8 cellular contexts compared by ENCODE assay signal in genomic region chr14:76958020-76958965, GRCh38.
DNase-seq lines count a peak whose midpoint lies in the region; ATAC-seq lines count a peak whose summit lies in the region.

No MANE protein-coding gene starts in this region.

- no peak overlapping the region for H3K4me2 ChIP-seq in trophoblast cell (ENCODE audit: low read length)

- peak overlapping the region; percentile 52 for H3K14ac ChIP-seq in trophoblast cell (ENCODE audit: low read length)

- peak overlapping the region; percentile 94 for H2BK12ac ChIP-seq in trophoblast cell (ENCODE audit: low read length)

- H3K79me2 ChIP-seq in trophoblast cell (ENCODE audit: control insufficient read depth, insufficient read depth, low read length, poor library complexity): peaks cover 9% of the 10 kb centered on the region

- H2AFZ ChIP-seq in trophoblast cell (ENCODE audit: insufficient read depth, low read length, poor library complexity): peak overlapping the region; percentile 6

- peak overlapping the region; percentile 95 for H4K91ac ChIP-seq in trophoblast cell (ENCODE audit: low read depth, low read length)

- intact Hi-C loops in left colon (cut with DNase I, micrococcal nuclease): loop anchor here in 1 of 2 donors (5.0 kb wide), 2 partner anchors 64 to 84 kb away; no protein-coding TSS in a partner anchor

- H3K9me3 ChIP-seq in trophoblast cell (ENCODE audit: insufficient read depth, low read depth, low read length): peaks cover 1% of the 10 kb centered on the region

- peak overlapping the region; percentile 81 for H2BK5ac ChIP-seq in trophoblast cell (ENCODE audit: low read depth, low read length, poor library complexity)

- no peak overlapping the region for H3K9ac ChIP-seq in trophoblast cell (ENCODE audit: low read length)

- H3K27me3 ChIP-seq in trophoblast cell (ENCODE audit: insufficient read depth, low read length) (no peaks in the 10 kb centered on the region), H7 (ENCODE audit: control insufficient read depth, insufficient read depth, low read length) (no peaks in the 10 kb centered on the region)

- peaks cover 58 to 64% of the 10 kb centered on the region in 2 experiments for H3K4me1 ChIP-seq in trophoblast cell (ENCODE audit: control insufficient read depth in 1 of 2, insufficient read depth in 2 of 2, low read length in 2 of 2)

- peak overlapping the region; percentile 12 for H3K4ac ChIP-seq in trophoblast cell (ENCODE audit: low read depth, low read length)

- H3K23ac ChIP-seq in trophoblast cell (ENCODE audit: low read length): no peak overlapping the region

- H3K27ac ChIP-seq in trophoblast cell (ENCODE audit: low read depth, low read length): peak overlapping the region; percentile 97

- peak overlapping the region; percentile 77 for H2AK5ac ChIP-seq in trophoblast cell (ENCODE audit: low read length)

- ATAC-seq in left colon: no peak

- peak overlapping the region; percentile 32 for H3K18ac ChIP-seq in trophoblast cell (ENCODE audit: low read length)

- peak overlapping the region; percentile 62 for H2BK120ac ChIP-seq in trophoblast cell (ENCODE audit: insufficient read depth, low read length, poor library complexity)

- peak; percentile 71 for DNase-seq in DMS79 treated with DMSO at 0.1 percent for 48 hours (lab: John Stamatoyannopoulos, UW)
- DNase-seq in NCI-H510A (lab: John Stamatoyannopoulos, UW): peak; percentile 52
- DNase-seq in ecto neural progenitor cell (ENCODE audit: low spot score): peak; percentile 44
- no peak for DNase-seq in trophoblast cell
- DNase-seq in NCI-H2107 (lab: John Stamatoyannopoulos, UW): no peak
- DNase-seq in left colon: no peak
- DNase-seq in NCI-H187 (lab: John Stamatoyannopoulos, UW): no peak
- no peak for DNase-seq in H7

- peak overlapping the region; percentile 20 for H4K8ac ChIP-seq in trophoblast cell (ENCODE audit: low read depth, low read length)

- H3K36me3 ChIP-seq in trophoblast cell (ENCODE audit: control insufficient read depth in 1 of 2, insufficient read depth in 2 of 2, low read length in 2 of 2) (no peaks in the 10 kb centered on the region), H7 (replicated peaks; ENCODE audit: control insufficient read depth, insufficient read depth, low read length) (no peaks in the 10 kb centered on the region)

- peak overlapping the region; percentile 11 for H4K12ac ChIP-seq in trophoblast cell (ENCODE audit: low read depth, low read length)

- peaks cover 64% of the 10 kb centered on the region for H3K79me1 ChIP-seq in trophoblast cell (ENCODE audit: low read length)

- no CpG with 5 or more reads among the region's 11 CpGs for whole genome bisulfite sequencing in trophoblast cell (ENCODE audit: extremely low coverage, insufficient coverage, insufficient read length)

- no peak overlapping the region for H3K4me3 ChIP-seq in trophoblast cell (ENCODE audit: low read depth, low read length)
- no peak overlapping the region for H3K4me3 ChIP-seq in H7 (ENCODE audit: insufficient read depth, low read depth, low read length)

Comparison
In these comparisons a context has a peak if more than half of its experiments do, and no peak if none do; other contexts are left out.
1. DNase-seq: peak in DMS79 treated with DMSO at 0.1 percent for 48 hours (single experiment), NCI-H510A (single experiment) and ecto neural progenitor cell (single experiment); none in trophoblast cell (0 of 2), NCI-H2107 (single experiment), left colon (0 of 2), NCI-H187 (0 of 2) and H7 (single experiment).